Comparison of ENCODE assay signal across 1 cellular context in genomic region chr17:31556969-31557620, GRCh38.
TF ChIP-seq lines count a peak whose summit lies in the region.

No MANE protein-coding gene starts in this region.

TF ChIP-seq in IMR-90, 13 proteins besides CTCF, POLR2A, EP300 and RAD21:
- no peak for TF ChIP-seq MAZ (IDR thresholded peaks at IDR 0.05; ENCODE audit: borderline replicate concordance, low read depth, low read length)
- TF ChIP-seq FOS (IDR thresholded peaks at IDR 0.05; ENCODE audit: low read depth, low read length), result no peak
- no peak for TF ChIP-seq RCOR1 (IDR thresholded peaks at IDR 0.05; ENCODE audit: insufficient replicate concordance, low read length)
- TF ChIP-seq, protein P1, sequence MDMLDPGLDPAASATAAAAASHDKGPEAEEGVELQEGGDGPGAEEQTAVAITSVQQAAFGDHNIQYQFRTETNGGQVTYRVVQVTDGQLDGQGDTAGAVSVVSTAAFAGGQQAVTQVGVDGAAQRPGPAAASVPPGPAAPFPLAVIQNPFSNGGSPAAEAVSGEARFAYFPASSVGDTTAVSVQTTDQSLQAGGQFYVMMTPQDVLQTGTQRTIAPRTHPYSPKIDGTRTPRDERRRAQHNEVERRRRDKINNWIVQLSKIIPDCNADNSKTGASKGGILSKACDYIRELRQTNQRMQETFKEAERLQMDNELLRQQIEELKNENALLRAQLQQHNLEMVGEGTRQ (IDR thresholded peaks at IDR 0.05; ENCODE audit: low read depth, low read length), result no peak
- no peak for TF ChIP-seq NFE2L2 (IDR thresholded peaks at IDR 0.05; ENCODE audit: low read depth, low read length)
